ENCODE assay signal across 7 cellular contexts in genomic region chr14:75050852-75051555, GRCh38.
DNase-seq lines count a peak whose midpoint lies in the region; ATAC-seq lines count a peak whose summit lies in the region.

MLH3 (minus strand) TSS chr14:75051467; CDS start chr14:75049655, 1,812 bp downstream.

- H3K27ac Mint-ChIP-seq in central memory CD8-positive, alpha-beta T cell (ENCODE audit: low read depth): peak within 1 kb of the TSS; percentile 98

- H3K27me3 Mint-ChIP-seq in central memory CD8-positive, alpha-beta T cell: no peaks in the 10 kb centered on the region

- peaks cover 32% of the 10 kb centered on the region for H3K4me1 Mint-ChIP-seq in central memory CD8-positive, alpha-beta T cell

- peak within 1 kb of the TSS; percentile 88 for H3K4me3 Mint-ChIP-seq in central memory CD8-positive, alpha-beta T cell

- no peaks in the 10 kb centered on the region for H3K9me3 Mint-ChIP-seq in central memory CD8-positive, alpha-beta T cell

- peak; percentile 53 for ATAC-seq in GM18861 (IDR thresholded peaks at IDR 0.05; ENCODE audit: unreplicated experiment)
- peak; percentile 66 for ATAC-seq in HG03159 (IDR thresholded peaks at IDR 0.05; ENCODE audit: unreplicated experiment)
- peak; percentile 79 for ATAC-seq in central memory CD8-positive, alpha-beta T cell (replicated peaks; ENCODE audit: extremely low read depth, poor library complexity, severe bottlenecking)

- DNase-seq in NCI-H345 (lab: John Stamatoyannopoulos, UW) (peak; percentile 90), islet precursor cell (peak; percentile 87)
- peak; percentile 82 for DNase-seq in activated CD4-positive, CD25-positive, alpha-beta regulatory T cell treated with anti-CD3 and anti-CD28 coated beads, Interleukin-2, amount 50 U/mL, for 72 hours
- DNase-seq in central memory CD8-positive, alpha-beta T cell (ENCODE audit: low spot score in 2 of 2): peak; percentile 65 to 67
- DNase-seq in stimulated activated CD4-positive, alpha-beta T cell treated with anti-CD3 and anti-CD28 coated beads, Interleukin-12 subunit alpha, Interleukin-12 subunit beta, amount 100 ng/mL, for 4 hours: peak; percentile 80

- peaks cover 18% of the 10 kb centered on the region for H3K36me3 Mint-ChIP-seq in central memory CD8-positive, alpha-beta T cell (ENCODE audit: insufficient read depth)

Comparison
In these comparisons a context has a peak if more than half of its experiments do, and no peak if none do; other contexts are left out.
1. Peak in every context shown above with its lines: DNase-seq and ATAC-seq.